22 cellular contexts compared by ENCODE assay signal in the genomic region with DNA sequence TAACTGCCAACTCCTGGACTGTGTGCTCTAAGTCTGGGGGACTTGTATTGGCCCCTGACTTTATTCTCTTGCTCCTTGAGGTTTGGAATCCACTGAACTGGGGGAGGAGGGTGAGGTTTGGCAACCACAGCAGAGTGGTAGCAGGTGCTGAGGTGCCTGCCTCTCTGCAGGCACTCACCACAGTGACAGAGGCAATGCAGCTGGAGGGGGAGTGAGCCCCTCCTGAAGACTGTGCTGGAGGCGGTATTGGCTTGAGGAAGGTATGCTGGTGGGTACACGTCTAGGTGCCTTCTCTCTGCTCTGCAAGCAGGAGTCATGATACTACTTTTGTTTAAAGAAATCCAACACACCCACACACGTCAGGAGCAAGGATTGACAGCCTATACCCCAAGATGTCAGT. TPM values are rescaled to one million over a fixed set of nuclear protein-coding genes. Genes with fewer than 3 reads are reported as not detected.
"Had no signal": no experiment of that assay in that cellular context is flagged by ENCODE, and none has a peak within 500 bp of the region (broad histone marks: within the 10 kb centered on the region; RNA-seq: fewer than 3 reads in every experiment).

No MANE protein-coding gene starts in this region.

- H3K36me3 ChIP-seq: esophagus muscularis mucosa, heart right ventricle, spleen, suprapubic skin had no signal

- H3K27ac ChIP-seq: esophagus muscularis mucosa, heart right ventricle, spleen, suprapubic skin had no signal

- DNase-seq: activated CD4-positive, alpha-beta T cell treated with anti-CD3 and anti-CD28 coated beads, Interleukin-2, amount 50 U/mL, for 1 hour; activated gamma-delta T cell; effector CD8-positive, alpha-beta T cell; heart right ventricle; mesenchymal stem cell; nephron progenitor cell; nucleus accumbens; spleen; stimulated activated naive CD4-positive, alpha-beta T cell; T-helper 1 cell; T-helper 9 cell had no signal

- H3K9me3 Mint-ChIP-seq: activated naive CD4-positive, alpha-beta T cell treated with anti-CD3 and anti-CD28 coated beads, Interleukin-2, amount 50 U/mL, for 24 hours; dendritic cell treated with granulocyte-macrophage colony-stimulating factor and Interleukin-4, amounts not matched to agents 40 ng/mL and 50 ng/mL, for 4 days; immature natural killer cell; nephron progenitor cell; type B pancreatic cell had no signal

- H3K27ac Mint-ChIP-seq: activated naive CD4-positive, alpha-beta T cell treated with anti-CD3 and anti-CD28 coated beads, Interleukin-2, amount 50 U/mL, for 24 hours; dendritic cell treated with granulocyte-macrophage colony-stimulating factor and Interleukin-4, amounts not matched to agents 40 ng/mL and 50 ng/mL, for 4 days; nephron progenitor cell; type B pancreatic cell had no signal

- H3K9me3 ChIP-seq: esophagus muscularis mucosa, heart right ventricle, spleen, suprapubic skin had no signal

- ATAC-seq: activated CD4-positive, CD25-positive, alpha-beta regulatory T cell treated with anti-CD3 and anti-CD28 coated beads, Interleukin-2, amount 50 U/mL, for 24 hours; heart right ventricle had no signal

- H3K4me3 Mint-ChIP-seq: activated naive CD4-positive, alpha-beta T cell treated with anti-CD3 and anti-CD28 coated beads, Interleukin-2, amount 50 U/mL, for 24 hours; dendritic cell treated with granulocyte-macrophage colony-stimulating factor and Interleukin-4, amounts not matched to agents 40 ng/mL and 50 ng/mL, for 4 days; nephron progenitor cell; type B pancreatic cell had no signal

- H3K36me3 Mint-ChIP-seq: activated naive CD4-positive, alpha-beta T cell treated with anti-CD3 and anti-CD28 coated beads, Interleukin-2, amount 50 U/mL, for 24 hours; immature natural killer cell; type B pancreatic cell had no signal

- H3K4me1 Mint-ChIP-seq: activated naive CD4-positive, alpha-beta T cell treated with anti-CD3 and anti-CD28 coated beads, Interleukin-2, amount 50 U/mL, for 24 hours; nephron progenitor cell had no signal

RNA-seq across cellular contexts. Expression of a gene that starts 24.6 kb away (rescaled TPM):
- total RNA-seq: activated CD8-positive, alpha-beta memory T cell treated with anti-CD3 and anti-CD28 coated beads for 36 hours; endothelial cell of umbilical vein; lower leg skin; mucosa of gallbladder; spleen; suprapubic skin had no signal
- polyA plus RNA-seq: endothelial cell of umbilical vein, heart right ventricle had no signal
